In the genomic region with DNA sequence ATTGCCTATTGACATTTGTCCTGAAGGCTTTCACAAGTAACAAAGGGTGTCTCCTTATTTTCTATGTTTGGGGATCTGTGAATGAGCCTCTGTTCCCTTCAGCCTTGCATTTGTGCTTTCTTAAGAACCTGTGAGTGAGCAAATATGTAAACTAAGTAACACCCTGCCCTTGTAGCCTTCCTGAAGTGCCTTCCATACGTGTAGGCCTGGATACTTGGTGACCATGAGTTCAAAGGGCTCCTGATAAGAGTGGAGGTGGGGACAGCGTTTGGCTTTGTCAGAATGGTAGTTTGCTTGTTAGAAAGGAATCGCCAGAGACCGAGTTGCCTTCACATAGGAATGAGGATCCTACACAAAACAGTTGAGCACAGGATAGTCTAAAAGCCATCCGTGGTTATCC, we compare ENCODE assay signal across 16 cellular contexts. TPM values are rescaled to one million over a fixed set of nuclear protein-coding genes. Genes with fewer than 3 reads are reported as not detected.
A peak's percentile ranks its signal among the peaks of the same experiment; 100 is the strongest.
DNase-seq lines count a peak whose midpoint lies in the region; ATAC-seq and TF ChIP-seq lines count a peak whose summit lies in the region.
"Had no signal": no experiment of that assay in that cellular context is flagged by ENCODE, and none has a peak within 500 bp of the region (broad histone marks: within the 10 kb centered on the region; RNA-seq: fewer than 3 reads in every experiment).

No MANE protein-coding gene starts in this region.

- H3K36me3 ChIP-seq in breast epithelium, result peaks cover 14% of the 10 kb centered on the region
- peaks cover 79 to 91% of the 10 kb centered on the region in 2 experiments for H3K36me3 ChIP-seq in mesenchymal stem cell (ENCODE audit: control insufficient read depth in 1 of 2, insufficient read depth in 2 of 2, low read depth in 1 of 2, low read length in 2 of 2)

- H3K4me1 ChIP-seq in breast epithelium, result peaks cover 34 to 43% of the 10 kb centered on the region in 2 donors
- H3K4me1 ChIP-seq in mesenchymal stem cell (ENCODE audit: control insufficient read depth, insufficient read depth, low read depth, low read length), result peaks cover 26% of the 10 kb centered on the region

- TF ChIP-seq CTCF in breast epithelium (IDR thresholded peaks at IDR 0.05) (no peak), MCF 10A (IDR thresholded peaks at IDR 0.05; ENCODE audit: unreplicated experiment) (no peak), type B pancreatic cell (conservative IDR thresholded peaks at IDR 0.05) (no peak)

- H3K4me2 ChIP-seq in mesenchymal stem cell (ENCODE audit: low read length, poor library complexity, severe bottlenecking), result no peak overlapping the region

- no peak overlapping the region for H4K8ac ChIP-seq in mesenchymal stem cell (ENCODE audit: low read length)

- no peak overlapping the region for H3K14ac ChIP-seq in mesenchymal stem cell (ENCODE audit: low read length in 2 of 2)

- peak overlapping the region; percentile 91 for H3K9ac ChIP-seq in mesenchymal stem cell (ENCODE audit: low read length)

- H3K4me1 Mint-ChIP-seq in MCF 10A (ENCODE audit: insufficient read depth, unreplicated experiment) (no peaks in the 10 kb centered on the region), type B pancreatic cell (ENCODE audit: unreplicated experiment) (peaks cover 6% of the 10 kb centered on the region)
- H3K4me1 Mint-ChIP-seq in activated CD8-positive, alpha-beta T cell treated with anti-CD3 and anti-CD28 coated beads, Interleukin-2, amount 10 ng/mL, durations not matched to agents 7 days and 5 days (ENCODE audit: low read depth), result peaks cover 62% of the 10 kb centered on the region

- peak overlapping the region; percentile 89 to 95 for H3K27ac ChIP-seq in breast epithelium
- H3K27ac ChIP-seq in mesenchymal stem cell (ENCODE audit: low read length, poor library complexity, severe bottlenecking), result no peak overlapping the region

- H2BK120ac ChIP-seq in mesenchymal stem cell (ENCODE audit: low read depth, low read length), result no peak overlapping the region

- no TSS peak for BruUV-seq in MCF 10A (replicated peaks; lab: Mats Ljungman, UMichigan)

- no peak overlapping the region for H3K23ac ChIP-seq in mesenchymal stem cell (ENCODE audit: low read length in 2 of 2)

- no peak for ATAC-seq in activated CD8-positive, alpha-beta T cell treated with anti-CD3 and anti-CD28 coated beads, Interleukin-2, amount 10 ng/mL, durations not matched to agents 7 days and 5 days
- ATAC-seq in GM21390 (IDR thresholded peaks at IDR 0.05; ENCODE audit: unreplicated experiment), result no peak
- ATAC-seq: body of pancreas, HCT116 had no signal

- no peaks in the 10 kb centered on the region for H3K9me3 ChIP-seq in breast epithelium
- no peaks in the 10 kb centered on the region for H3K9me3 ChIP-seq in mesenchymal stem cell (ENCODE audit: control insufficient read depth, low read length)
- H3K9me3 ChIP-seq: body of pancreas had no signal

- H2BK5ac ChIP-seq in mesenchymal stem cell (ENCODE audit: low read depth, low read length, poor library complexity, severe bottlenecking), result no peak overlapping the region

- no peak overlapping the region for H4K91ac ChIP-seq in mesenchymal stem cell (ENCODE audit: low read length)

- no peaks in the 10 kb centered on the region for H3K27me3 Mint-ChIP-seq in MCF 10A (ENCODE audit: insufficient read depth, unreplicated experiment)
- no peaks in the 10 kb centered on the region for H3K27me3 Mint-ChIP-seq in activated CD8-positive, alpha-beta T cell treated with anti-CD3 and anti-CD28 coated beads, Interleukin-2, amount 10 ng/mL, durations not matched to agents 7 days and 5 days (ENCODE audit: low read depth)
- H3K27me3 Mint-ChIP-seq in type B pancreatic cell, result no peaks in the 10 kb centered on the region

- H2AFZ ChIP-seq in mesenchymal stem cell (ENCODE audit: low read depth, low read length), result no peak overlapping the region

- TF ChIP-seq POLR2A in breast epithelium (IDR thresholded peaks at IDR 0.05), result no peak

- intact Hi-C loops in breast epithelium (cut with DNase I; ENCODE audit: low total_unique reads) (no loop called here), MCF 10A (cut with micrococcal nuclease) (no loop called here)

- no peak overlapping the region for H2AK5ac ChIP-seq in mesenchymal stem cell (ENCODE audit: low read length, severe bottlenecking)

- H2BK15ac ChIP-seq in mesenchymal stem cell (ENCODE audit: low read depth, poor library complexity, severe bottlenecking), result no peak overlapping the region

- H3K36me3 Mint-ChIP-seq in MCF 10A (ENCODE audit: insufficient read depth, unreplicated experiment) (peaks cover 96% of the 10 kb centered on the region), type B pancreatic cell (peaks cover 30% of the 10 kb centered on the region)
- H3K36me3 Mint-ChIP-seq in activated CD8-positive, alpha-beta T cell treated with anti-CD3 and anti-CD28 coated beads, Interleukin-2, amount 10 ng/mL, durations not matched to agents 7 days and 5 days (ENCODE audit: low read depth), result peaks cover 90% of the 10 kb centered on the region

- peaks cover 42% of the 10 kb centered on the region for H3K79me1 ChIP-seq in mesenchymal stem cell (replicated peaks; ENCODE audit: low read length, poor library complexity, severe bottlenecking)

- POLR2A ChIA-PET in MCF 10A (lab: Yijun Ruan, JAX), result no interaction called here
- POLR2A ChIA-PET in activated CD8-positive, alpha-beta T cell treated with anti-CD3 and anti-CD28 coated beads, Interleukin-2, amount 10 ng/mL, durations not matched to agents 7 days and 5 days (lab: Charles Lee), result interaction anchor here (0.8 to 4.3 kb wide), 2 partner anchors 10 to 12 kb away, joined by 3 to 26 read pairs; no protein-coding TSS in a partner anchor

- H3K9me3 Mint-ChIP-seq in MCF 10A (ENCODE audit: unreplicated experiment) (no peaks in the 10 kb centered on the region), type B pancreatic cell (no peaks in the 10 kb centered on the region)
- no peaks in the 10 kb centered on the region for H3K9me3 Mint-ChIP-seq in activated CD8-positive, alpha-beta T cell treated with anti-CD3 and anti-CD28 coated beads, Interleukin-2, amount 10 ng/mL, durations not matched to agents 7 days and 5 days (ENCODE audit: insufficient read depth)

- H3K27ac Mint-ChIP-seq in MCF 10A (ENCODE audit: low read depth, unreplicated experiment), result no peak overlapping the region
- peak overlapping the region; percentile 55 for H3K27ac Mint-ChIP-seq in activated CD8-positive, alpha-beta T cell treated with anti-CD3 and anti-CD28 coated beads, Interleukin-2, amount 10 ng/mL, durations not matched to agents 7 days and 5 days
- H3K27ac Mint-ChIP-seq in type B pancreatic cell, result peak overlapping the region; percentile 56

- no peak overlapping the region for H2BK12ac ChIP-seq in mesenchymal stem cell (ENCODE audit: low read length in 2 of 2)

- H3K4ac ChIP-seq in mesenchymal stem cell (ENCODE audit: low read depth in 1 of 2, low read length in 2 of 2), result no peak overlapping the region

- H3K4me3 ChIP-seq in breast epithelium (no peak overlapping the region), mesenchymal stem cell (ENCODE audit: insufficient read depth in 1 of 2, low read depth in 1 of 2, low read length in 2 of 2) (no peak overlapping the region)
- H3K4me3 ChIP-seq: body of pancreas had no signal

- H3K4me3 Mint-ChIP-seq in MCF 10A (ENCODE audit: unreplicated experiment) (no peak overlapping the region), type B pancreatic cell (no peak overlapping the region)
- no peak overlapping the region for H3K4me3 Mint-ChIP-seq in activated CD8-positive, alpha-beta T cell treated with anti-CD3 and anti-CD28 coated beads, Interleukin-2, amount 10 ng/mL, durations not matched to agents 7 days and 5 days

- no peak overlapping the region for H3K18ac ChIP-seq in mesenchymal stem cell (ENCODE audit: low read depth in 1 of 2, low read length in 2 of 2)

- WGBS in mesenchymal stem cell, result 93% methylated on average over 5 of the region's 5 CpGs

- DNase-seq in breast epithelium (ENCODE audit: low spot score in 2 of 2), result no peak
- DNase-seq in MCF 10A (ENCODE audit: unreplicated experiment), result no peak
- DNase-seq in activated CD8-positive, alpha-beta T cell treated with anti-CD3 and anti-CD28 coated beads, Interleukin-2, amount 10 ng/mL, durations not matched to agents 7 days and 5 days, result no peak
- DNase-seq in mesenchymal stem cell, result no peak
- DNase-seq in type B pancreatic cell (ENCODE audit: extremely low spot score, unreplicated experiment), result no peak
- no peak for DNase-seq in AG08395 (ENCODE audit: low spot score)
- DNase-seq in activated effector memory CD4-positive, alpha-beta T cell treated with anti-CD3 and anti-CD28 coated beads, Interleukin-2, amount 50 U/mL, for 16 hours, result no peak
- DNase-seq: activated CD4-positive, CD25-positive, alpha-beta regulatory T cell; body of pancreas; DMS53; effector CD8-positive, alpha-beta T cell; foreskin fibroblast; NCI-H1694 treated with DMSO at 0.1 percent for 48 hours; NCI-H526 treated with DMSO at 0.1 percent for 48 hours had no signal

- H3K27me3 ChIP-seq in breast epithelium (no peaks in the 10 kb centered on the region), mesenchymal stem cell (ENCODE audit: control insufficient read depth in 1 of 2, insufficient read depth in 1 of 2, low read length in 2 of 2) (no peaks in the 10 kb centered on the region)
- H3K27me3 ChIP-seq: body of pancreas had no signal

- CTCF ChIA-PET in MCF 10A (lab: Yijun Ruan, JAX), result interaction anchor here (4.0 kb wide), 1 partner anchor 13 kb away, joined by 18 read pairs; no protein-coding TSS in a partner anchor
- CTCF ChIA-PET in activated CD8-positive, alpha-beta T cell treated with anti-CD3 and anti-CD28 coated beads, Interleukin-2, amount 10 ng/mL, durations not matched to agents 7 days and 5 days (lab: Charles Lee), result interaction anchor here (1.2 to 2.3 kb wide), 2 partner anchors 13 to 56 kb away, joined by 3 to 18 read pairs; no protein-coding TSS in a partner anchor

RNA-seq across cellular contexts. Expression of gene CCDC97, which starts 14.5 kb away (rescaled TPM):
- total RNA-seq in breast epithelium (10 to 100 TPM; 15.4 to 15.7 (median 15.4) TPM), MCF 10A (2022) (25.0 and 28.5 TPM in 2 replicates), type B pancreatic cell (ENCODE audit: low replicate concordance) (26.7 and 42.6 TPM in 2 replicates)
- 10 to 100 TPM; 33.5 to 36.1 TPM for total RNA-seq in activated CD8-positive, alpha-beta T cell treated with anti-CD3 and anti-CD28 coated beads, Interleukin-2, amount 10 ng/mL, durations not matched to agents 7 days and 5 days
- polyA plus RNA-seq in mesenchymal stem cell (2013, experiment 1 of 2), result 15.9 TPM
- polyA plus RNA-seq in mesenchymal stem cell (2013, experiment 2 of 2), result 16.0 TPM

RNA-seq across cellular contexts. Expression of gene HNRNPUL1, which starts 31.3 kb away (rescaled TPM):
- total RNA-seq in breast epithelium, result 100 to 1,000 TPM; 116 to 146 (median 125) TPM
- total RNA-seq in MCF 10A (2022), result 179 and 204 TPM in 2 replicates
- 100 to 1,000 TPM; 332 to 340 TPM for total RNA-seq in activated CD8-positive, alpha-beta T cell treated with anti-CD3 and anti-CD28 coated beads, Interleukin-2, amount 10 ng/mL, durations not matched to agents 7 days and 5 days
- polyA plus RNA-seq in mesenchymal stem cell (2013, experiment 1 of 2), result 178 TPM
- 179 TPM for polyA plus RNA-seq in mesenchymal stem cell (2013, experiment 2 of 2)
- total RNA-seq in type B pancreatic cell (ENCODE audit: low replicate concordance), result 189 and 244 TPM in 2 replicates

RNA-seq across cellular contexts. Expression of gene TGFB1, which starts 58.2 kb away (rescaled TPM):
- total RNA-seq in breast epithelium (10 to 100 TPM; 12.0 to 21.4 (median 13.4) TPM), MCF 10A (2022) (27.8 and 33.7 TPM in 2 replicates), type B pancreatic cell (ENCODE audit: low replicate concordance) (2.3 and 3.4 TPM in 2 replicates)
- 100 to 1,000 TPM; 210 to 231 TPM for total RNA-seq in activated CD8-positive, alpha-beta T cell treated with anti-CD3 and anti-CD28 coated beads, Interleukin-2, amount 10 ng/mL, durations not matched to agents 7 days and 5 days
- 208 TPM for polyA plus RNA-seq in mesenchymal stem cell (2013, experiment 1 of 2)
- 203 TPM for polyA plus RNA-seq in mesenchymal stem cell (2013, experiment 2 of 2)
